Comparison of ENCODE assay signal across 18 cellular contexts in the genomic region with DNA sequence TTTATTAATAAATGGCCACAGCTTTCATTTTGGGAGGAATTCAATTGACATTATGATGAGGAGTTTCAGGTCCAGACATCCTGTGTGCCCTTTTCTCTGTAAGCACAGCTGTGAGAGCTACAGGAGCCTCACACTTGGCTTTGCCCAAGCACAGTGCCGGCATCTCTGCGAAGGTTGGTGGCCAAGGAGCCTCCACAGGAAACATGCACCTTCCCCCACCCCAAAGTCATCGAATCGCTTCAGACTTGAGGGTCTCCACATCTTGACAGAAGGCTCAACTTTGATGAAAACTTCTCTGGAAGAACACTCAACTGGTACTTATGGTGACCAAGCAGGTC.
DNase-seq lines count a peak whose midpoint lies in the region; ATAC-seq, FAIRE-seq and TF ChIP-seq lines count a peak whose summit lies in the region.
"Had no signal": no experiment of that assay in that cellular context is flagged by ENCODE, and none has a peak within 500 bp of the region (broad histone marks: within the 10 kb centered on the region; RNA-seq: fewer than 3 reads in every experiment).

No MANE protein-coding gene starts in this region.

- no peak overlapping the region for H3K4me3 Mint-ChIP-seq in CD8-positive, alpha-beta memory T cell
- H3K4me3 Mint-ChIP-seq: activated B cell treated with CpG ODN at 0.5 μM for 24 hours; H9; naive B cell; T-helper 1 cell treated with Interleukin-12 subunit alpha and Interleukin-12 subunit beta and Interleukin-4 antibody, amounts not matched to agents 30 μg/mL and 1 μg/mL, for 36 hours had no signal

- no peaks in the 10 kb centered on the region for H3K9me3 Mint-ChIP-seq in CD8-positive, alpha-beta memory T cell
- H3K9me3 Mint-ChIP-seq: activated B cell treated with CpG ODN at 0.5 μM for 24 hours; H9; naive B cell; T-helper 1 cell treated with Interleukin-12 subunit alpha and Interleukin-12 subunit beta and Interleukin-4 antibody, amounts not matched to agents 30 μg/mL and 1 μg/mL, for 36 hours had no signal

- H3K36me3 ChIP-seq in ACC112 (ENCODE audit: insufficient read depth, low read length) (no peaks in the 10 kb centered on the region), adipocyte (ENCODE audit: control insufficient read depth, insufficient read depth, low read length, severe bottlenecking) (no peaks in the 10 kb centered on the region), keratinocyte (ENCODE audit: control insufficient read depth in 2 of 2, extremely low read depth in 1 of 2, insufficient read depth in 2 of 2, low read length in 2 of 2) (no peaks in the 10 kb centered on the region)
- no peaks in the 10 kb centered on the region for H3K36me3 ChIP-seq in CD8-positive, alpha-beta memory T cell (ENCODE audit: insufficient read depth, low read length)

- no peak for TF ChIP-seq CTCF in keratinocyte (optimal IDR thresholded peaks at IDR 0.05 in 1 of 3, IDR thresholded peaks at IDR 0.05 in 1 of 3, conservative IDR thresholded peaks at IDR 0.05 in 1 of 3; ENCODE audit: extremely low read depth in 1 of 3, insufficient read depth in 2 of 3, low read length in 3 of 3)

- H4K20me1 ChIP-seq in keratinocyte (ENCODE audit: control insufficient read depth, extremely low read depth, insufficient read depth, low read length), result no peaks in the 10 kb centered on the region

- H3K27ac ChIP-seq in ACC112 (ENCODE audit: low read depth, low read length) (peak overlapping the region; percentile 55), keratinocyte (ENCODE audit: control insufficient read depth, insufficient read depth, low read length) (peak overlapping the region; percentile 98), skin epidermis (peak overlapping the region in 18 of 21 experiments; percentile 3 to 81 (median 54))
- H3K27ac ChIP-seq in CD8-positive, alpha-beta memory T cell (ENCODE audit: low read depth, low read length), result no peak overlapping the region

- H3K36me3 Mint-ChIP-seq in CD8-positive, alpha-beta memory T cell, result no peaks in the 10 kb centered on the region
- H3K36me3 Mint-ChIP-seq: naive B cell had no signal

- POLR2A ChIA-PET in CD8-positive, alpha-beta memory T cell (lab: Charles Lee), result no interaction called here

- FAIRE-seq in keratinocyte (lab: Jason Lieb, UNC), result no peak
- FAIRE-seq: G401.6, GM12891 had no signal

- peak overlapping the region; percentile 65 for H3K4me2 ChIP-seq in keratinocyte (ENCODE audit: control insufficient read depth, extremely low read depth, insufficient read depth, low read depth, low read length)

- H3K79me2 ChIP-seq in ACC112 (ENCODE audit: control insufficient read depth, insufficient read depth, low read length, unreplicated experiment) (no peaks in the 10 kb centered on the region), keratinocyte (ENCODE audit: control insufficient read depth, insufficient read depth, low read length) (no peaks in the 10 kb centered on the region)

- H3K27me3 ChIP-seq in ACC112 (ENCODE audit: insufficient read depth, low read length) (no peaks in the 10 kb centered on the region), adipocyte (replicated peaks; ENCODE audit: control insufficient read depth, insufficient read depth, low read length) (no peaks in the 10 kb centered on the region), keratinocyte (ENCODE audit: control insufficient read depth, extremely low read depth, insufficient read depth, low read length) (no peaks in the 10 kb centered on the region)
- H3K27me3 ChIP-seq in CD8-positive, alpha-beta memory T cell (ENCODE audit: insufficient read depth, low read length, poor library complexity, severe bottlenecking), result no peaks in the 10 kb centered on the region

- no peak for DNase-seq in adipocyte (ENCODE audit: low read depth)
- DNase-seq in keratinocyte (ENCODE audit: low read depth, low spot score), result no peak
- DNase-seq in GOT3 (lab: John Stamatoyannopoulos, UW), result no peak
- DNase-seq in CD8-positive, alpha-beta memory T cell, result no peak
- DNase-seq in mesenteric fat pad (ENCODE audit: low spot score), result no peak
- DNase-seq: activated B cell treated with CpG ODN at 0.5 μM for 24 hours, cortex of kidney, H9, naive B cell, NCI-H2107, NCI-H748 treated with DMSO at 0.1 percent for 48 hours, RPMI8226 had no signal

- H3K9me3 ChIP-seq in adipocyte (ENCODE audit: control insufficient read depth, low read length), result no peaks in the 10 kb centered on the region
- no peaks in the 10 kb centered on the region for H3K9me3 ChIP-seq in keratinocyte (ENCODE audit: control insufficient read depth, low read depth, low read length)
- H3K9me3 ChIP-seq in CD8-positive, alpha-beta memory T cell (ENCODE audit: low read length), result no peaks in the 10 kb centered on the region

- peaks cover 0 to 2% of the 10 kb centered on the region in 2 donors for H3K27me3 Mint-ChIP-seq in CD8-positive, alpha-beta memory T cell
- H3K27me3 Mint-ChIP-seq: activated B cell treated with CpG ODN at 0.5 μM for 24 hours had no signal

- no peaks in the 10 kb centered on the region for H3K4me1 Mint-ChIP-seq in CD8-positive, alpha-beta memory T cell

- H3K27ac Mint-ChIP-seq in CD8-positive, alpha-beta memory T cell, result peak overlapping the region in 1 of 8 donors; percentile 26
- H3K27ac Mint-ChIP-seq: activated B cell treated with CpG ODN at 0.5 μM for 24 hours; H9; naive B cell; T-helper 1 cell treated with Interleukin-12 subunit alpha and Interleukin-12 subunit beta and Interleukin-4 antibody, amounts not matched to agents 30 μg/mL and 1 μg/mL, for 36 hours had no signal

- H3K9me1 ChIP-seq in keratinocyte (ENCODE audit: control insufficient read depth, extremely low read depth, insufficient read depth, low read length), result no peaks in the 10 kb centered on the region

- peak overlapping the region; percentile 9 for H2AFZ ChIP-seq in ACC112 (ENCODE audit: low read length, unreplicated experiment)
- peak overlapping the region; percentile 38 for H2AFZ ChIP-seq in keratinocyte (ENCODE audit: control insufficient read depth, low read length)

- CTCF ChIA-PET in CD8-positive, alpha-beta memory T cell (lab: Charles Lee), result no interaction called here

- H3K4me1 ChIP-seq in ACC112 (ENCODE audit: control insufficient read depth, insufficient read depth, low read length, unreplicated experiment), result peaks cover 15% of the 10 kb centered on the region
- peaks cover 37% of the 10 kb centered on the region for H3K4me1 ChIP-seq in adipocyte (ENCODE audit: control insufficient read depth, insufficient read depth, low read length)
- H3K4me1 ChIP-seq in keratinocyte (ENCODE audit: control insufficient read depth, extremely low read depth, insufficient read depth, low read length), result peaks cover 21% of the 10 kb centered on the region
- H3K4me1 ChIP-seq in CD8-positive, alpha-beta memory T cell (ENCODE audit: insufficient read depth, low read length), result no peaks in the 10 kb centered on the region

- no peak for ATAC-seq in GM21367 (IDR thresholded peaks at IDR 0.05; ENCODE audit: unreplicated experiment)

- H3K4me3 ChIP-seq in ACC112 (ENCODE audit: low read depth, low read length), result no peak overlapping the region
- H3K4me3 ChIP-seq in adipocyte (ENCODE audit: low read length), result no peak overlapping the region
- no peak overlapping the region for H3K4me3 ChIP-seq in keratinocyte (ENCODE audit: control insufficient read depth in 2 of 3, extremely low read depth in 1 of 3, insufficient read depth in 2 of 3, low read depth in 1 of 3, low read length in 3 of 3)
- H3K4me3 ChIP-seq in skin epidermis, result no peak overlapping the region
- no peak overlapping the region for H3K4me3 ChIP-seq in CD8-positive, alpha-beta memory T cell (ENCODE audit: low read length)

- dilution Hi-C loops in keratinocyte (cut with MboI; ENCODE audit: extremely low pct_ligation_motif_present, low sequenced_read_pairs), result loop anchor here (25.0 kb wide), 1 partner anchor 249 kb away; no protein-coding TSS in a partner anchor

- H3K9ac ChIP-seq in adipocyte (ENCODE audit: low read length) (peak overlapping the region; percentile 68), keratinocyte (ENCODE audit: control insufficient read depth, extremely low read depth, insufficient read depth, low read length) (peak overlapping the region; percentile 75)
